Comparison of ENCODE assay signal across 10 cellular contexts in the genomic region with DNA sequence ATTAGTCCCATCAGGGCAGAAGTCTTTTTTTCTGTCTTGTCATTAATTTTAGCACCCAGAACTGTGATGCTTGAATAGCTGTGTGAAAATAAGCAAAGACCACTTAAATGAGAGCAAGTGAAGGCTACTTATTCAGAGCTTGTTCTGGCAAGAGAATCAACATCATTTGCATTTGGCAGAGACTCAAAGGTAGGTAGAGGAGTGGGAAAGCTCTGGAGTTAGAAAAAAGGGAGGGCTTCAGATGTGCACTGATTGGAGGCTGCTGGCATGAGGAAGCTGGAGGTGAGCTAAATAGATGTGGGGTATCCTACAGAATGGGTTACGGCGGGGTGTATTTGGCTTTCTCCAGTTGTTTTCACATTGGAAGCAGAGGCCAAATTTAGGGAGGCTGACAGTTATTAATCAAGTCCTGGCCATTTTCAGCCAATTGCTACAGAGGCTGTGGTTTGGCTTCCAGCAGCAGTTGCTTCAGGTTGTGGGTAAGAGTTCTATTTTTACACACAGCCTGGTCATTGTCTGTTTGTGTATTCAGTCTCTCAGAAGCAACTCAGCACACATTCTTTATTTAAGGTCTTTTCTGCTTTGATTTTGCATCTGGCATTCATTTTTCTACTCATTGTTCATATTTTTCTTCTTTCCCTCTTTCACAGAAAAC.
DNase-seq lines count a peak whose midpoint lies in the region; ATAC-seq and TF ChIP-seq lines count a peak whose summit lies in the region.
"Had no signal": no experiment of that assay in that cellular context is flagged by ENCODE, and none has a peak within 500 bp of the region (broad histone marks: within the 10 kb centered on the region; RNA-seq: fewer than 3 reads in every experiment).

No MANE protein-coding gene starts in this region.

- intact Hi-C loops in left lung (cut with DNase I), result no loop called here
- intact Hi-C loops in CD14-positive monocyte (cut with micrococcal nuclease), result no loop called here

- no peak overlapping the region for H3K4me3 ChIP-seq in BLaER1 treated with 17β-estradiol and CSF1 and Interleukin-3, amounts not matched to agents 10 nM and 100 nM
- no peak overlapping the region for H3K4me3 ChIP-seq in left lung

- no peaks in the 10 kb centered on the region for H3K4me1 Mint-ChIP-seq in effector memory CD8-positive, alpha-beta T cell (ENCODE audit: low read depth in 2 of 2)
- peaks cover 42% of the 10 kb centered on the region for H3K4me1 Mint-ChIP-seq in CD14-positive monocyte
- H3K4me1 Mint-ChIP-seq: IgD-negative memory B cell had no signal

- TF ChIP-seq CTCF in left lung (IDR thresholded peaks at IDR 0.05), result no peak
- no peak for TF ChIP-seq CTCF in CD14-positive monocyte (IDR thresholded peaks at IDR 0.05)

- peak; percentile 43 for ATAC-seq in left lung
- no peak for ATAC-seq in effector memory CD8-positive, alpha-beta T cell (replicated peaks)
- ATAC-seq: left colon had no signal

- peaks cover 20 to 34% (median 29%) of the 10 kb centered on the region in 11 experiments; a peak in 21 of 22 replicates for H3K9me3 ChIP-seq in BLaER1 treated with 17β-estradiol and CSF1 and Interleukin-3, amounts not matched to agents 10 nM and 100 nM (replicated peaks in 1 of 11)
- peaks cover 0 to 24% of the 10 kb centered on the region in 2 donors for H3K9me3 ChIP-seq in left lung

- no peak overlapping the region for H3K4me3 Mint-ChIP-seq in effector memory CD8-positive, alpha-beta T cell
- peak overlapping the region in 1 of 2 donors; percentile 29 for H3K4me3 Mint-ChIP-seq in CD14-positive monocyte
- H3K4me3 Mint-ChIP-seq: IgD-negative memory B cell had no signal

- in situ Hi-C loops in SK-MEL-5 (cut with HindIII; ENCODE audit: low pct_unique_long_range_greater_than_20kb, low sequenced_read_pairs), result no loop called here

- no peaks in the 10 kb centered on the region for H3K27me3 ChIP-seq in BLaER1 treated with 17β-estradiol and CSF1 and Interleukin-3, amounts not matched to agents 10 nM and 100 nM
- H3K27me3 ChIP-seq in left lung, result no peaks in the 10 kb centered on the region

- peak overlapping the region in 9 of 11 experiments; percentile 2 to 59 (median 33); a peak in 11 of 22 replicates for H3K9ac ChIP-seq in BLaER1 treated with 17β-estradiol and CSF1 and Interleukin-3, amounts not matched to agents 10 nM and 100 nM

- H3K9me3 Mint-ChIP-seq in effector memory CD8-positive, alpha-beta T cell, result peaks cover 13 to 32% of the 10 kb centered on the region in 2 donors
- peaks cover 0 to 9% (median 6%) of the 10 kb centered on the region in 7 donors for H3K9me3 Mint-ChIP-seq in CD14-positive monocyte

- H3K4me1 ChIP-seq in BLaER1 treated with 17β-estradiol and CSF1 and Interleukin-3, amounts not matched to agents 10 nM and 100 nM, result peaks cover 25 to 35% (median 26%) of the 10 kb centered on the region in 10 experiments
- H3K4me1 ChIP-seq in left lung, result no peaks in the 10 kb centered on the region

- peak overlapping the region; percentile 46 to 80 (median 72) for H3K4me2 ChIP-seq in BLaER1 treated with 17β-estradiol and CSF1 and Interleukin-3, amounts not matched to agents 10 nM and 100 nM

- no peaks in the 10 kb centered on the region for H3K36me3 ChIP-seq in BLaER1 treated with 17β-estradiol and CSF1 and Interleukin-3, amounts not matched to agents 10 nM and 100 nM
- H3K36me3 ChIP-seq in left lung, result no peaks in the 10 kb centered on the region

- H3K27me3 Mint-ChIP-seq in effector memory CD8-positive, alpha-beta T cell, result no peaks in the 10 kb centered on the region
- no peaks in the 10 kb centered on the region for H3K27me3 Mint-ChIP-seq in CD14-positive monocyte (ENCODE audit: low read depth in 3 of 3)
- H3K27me3 Mint-ChIP-seq: IgD-negative memory B cell had no signal

- H3K36me3 Mint-ChIP-seq in effector memory CD8-positive, alpha-beta T cell (ENCODE audit: insufficient read depth), result no peaks in the 10 kb centered on the region
- no peaks in the 10 kb centered on the region for H3K36me3 Mint-ChIP-seq in CD14-positive monocyte

- H3K27ac ChIP-seq in BLaER1 treated with 17β-estradiol and CSF1 and Interleukin-3, amounts not matched to agents 10 nM and 100 nM, result peak overlapping the region in 9 of 11 experiments; percentile 59 to 80 (median 73); a peak in 18 of 22 replicates
- H3K27ac ChIP-seq in left lung, result no peak overlapping the region

- DNase-seq in NCI-H1105 (lab: John Stamatoyannopoulos, UW), result peak; percentile 86
- peak; percentile 52 for DNase-seq in SK-MEL-5 (ENCODE audit: low read depth, low spot score)
- peak in 1 of 2 donors; percentile 30 for DNase-seq in left lung
- DNase-seq in effector memory CD8-positive, alpha-beta T cell, result no peak
- no peak for DNase-seq in CD14-positive monocyte (ENCODE audit: low spot score)
- DNase-seq in inferior parietal cortex (ENCODE audit: extremely low spot score), result no peak
- no peak for DNase-seq in HUDEP-2 (lab: John Stamatoyannopoulos, UW; ENCODE audit: unreplicated experiment in 76 of 76)
- DNase-seq: left colon had no signal

- no peak overlapping the region for H3K27ac Mint-ChIP-seq in effector memory CD8-positive, alpha-beta T cell
- peak overlapping the region in 1 of 7 donors; percentile 59 for H3K27ac Mint-ChIP-seq in CD14-positive monocyte

- no peaks in the 10 kb centered on the region for H4K20me1 ChIP-seq in BLaER1 treated with 17β-estradiol and CSF1 and Interleukin-3, amounts not matched to agents 10 nM and 100 nM

Comparison
In these comparisons a context has a peak if more than half of its experiments do, and no peak if none do; other contexts are left out.
1. H3K27ac ChIP-seq: peak in BLaER1 treated with 17β-estradiol and CSF1 and Interleukin-3, amounts not matched to agents 10 nM and 100 nM (9 of 11); none in left lung (0 of 2).
2. DNase-seq: peak in NCI-H1105 (single experiment) and SK-MEL-5 (single experiment); none in effector memory CD8-positive, alpha-beta T cell (0 of 3), CD14-positive monocyte (single experiment), inferior parietal cortex (single experiment) and HUDEP-2 (0 of 76).